In genomic region chr7:4759211-4759610, GRCh38 we compare ENCODE assay signal across 18 cellular contexts.
"Had no signal": no experiment of that assay in that cellular context is flagged by ENCODE, and none has a peak within 500 bp of the region (broad histone marks: within the 10 kb centered on the region; RNA-seq: fewer than 3 reads in every experiment).

No MANE protein-coding gene starts in this region.

- H3K27me3 ChIP-seq: right atrium auricular region, sigmoid colon, suprapubic skin, transverse colon had no signal

- H3K27ac ChIP-seq: coronary artery, parathyroid adenoma, right atrium auricular region, sigmoid colon, suprapubic skin, transverse colon had no signal

- FAIRE-seq: endometrium, frontal cortex had no signal

- H3K9ac ChIP-seq: parathyroid adenoma had no signal

- H3K4me1 ChIP-seq: parathyroid adenoma, transverse colon had no signal

- H3K9me3 ChIP-seq: mucosa of descending colon, right atrium auricular region, sigmoid colon, suprapubic skin, transverse colon had no signal

- ATAC-seq: effector memory CD8-positive, alpha-beta T cell; mucosa of descending colon; stimulated activated memory B cell treated with anti-CD40 and anti-IgM and Interleukin-4, amounts not matched to agents 10 μg/mL and 1 μg/mL and 100 μg/mL, for 72 hours had no signal

- H2AFZ ChIP-seq: parathyroid adenoma had no signal

- H3K4me3 ChIP-seq: coronary artery, lung, mucosa of descending colon, right atrium auricular region, sigmoid colon, suprapubic skin, transverse colon had no signal

- DNase-seq: dermis blood vessel endothelial cell; effector memory CD8-positive, alpha-beta T cell; hypothalamus; immature natural killer cell; islet precursor cell; naive B cell; sigmoid colon; stimulated activated CD4-positive, alpha-beta T cell treated with anti-CD3 and anti-CD28 coated beads, Interleukin-4, amount 100 ng/mL, for 4 hours; transverse colon had no signal
